1 cellular context compared by ENCODE assay signal in genomic region chr17:58248955-58249269, GRCh38.
TF ChIP-seq lines count a peak whose summit lies in the region.

No MANE protein-coding gene starts in this region.

TF ChIP-seq in endothelial cell of umbilical vein, 7 proteins besides CTCF, POLR2A, EP300 and RAD21:
- TF ChIP-seq EZH2 (IDR thresholded peaks at IDR 0.05; ENCODE audit: borderline replicate concordance, low read depth, low read length, severe bottlenecking) (no peak), POLR2AphosphoS5 (IDR thresholded peaks at IDR 0.05; ENCODE audit: insufficient read depth, low read depth, low read length) (no peak), FOS (IDR thresholded peaks at IDR 0.05; ENCODE audit: borderline replicate concordance, insufficient read depth, low read length) (no peak), JUN (IDR thresholded peaks at IDR 0.05; ENCODE audit: borderline replicate concordance, insufficient read depth, insufficient read length, low read depth) (no peak), GATA2 (IDR thresholded peaks at IDR 0.05; ENCODE audit: insufficient read depth, insufficient read length, low read depth, low read length) (no peak), MYC (IDR thresholded peaks at IDR 0.05; ENCODE audit: low read depth, low read length) (no peak)
- TF ChIP-seq, protein P1, sequence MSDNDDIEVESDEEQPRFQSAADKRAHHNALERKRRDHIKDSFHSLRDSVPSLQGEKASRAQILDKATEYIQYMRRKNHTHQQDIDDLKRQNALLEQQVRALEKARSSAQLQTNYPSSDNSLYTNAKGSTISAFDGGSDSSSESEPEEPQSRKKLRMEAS (IDR thresholded peaks at IDR 0.05; ENCODE audit: insufficient read depth, insufficient read length) = no peak
